Comparison of ENCODE assay signal across 8 cellular contexts in the genomic region with DNA sequence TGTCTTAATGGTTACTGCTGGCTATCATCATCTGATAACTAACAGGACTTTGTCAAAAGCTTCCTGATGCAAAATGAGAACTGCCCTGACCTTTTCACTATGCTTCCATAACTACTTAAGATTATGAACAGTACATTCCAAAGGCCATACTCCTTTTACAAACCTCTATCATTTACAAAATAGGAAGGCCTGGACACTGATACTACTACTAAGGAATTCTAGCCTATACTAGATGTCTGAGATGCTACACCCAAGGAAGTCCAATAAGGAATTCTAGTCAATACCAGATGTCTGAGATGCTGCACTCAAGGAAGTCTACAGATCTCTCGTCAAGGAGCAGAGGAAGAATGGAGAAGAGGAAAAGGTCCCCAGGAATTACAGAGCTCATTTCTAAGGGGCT.
A peak's percentile ranks its signal among the peaks of the same experiment; 100 is the strongest.
DNase-seq lines count a peak whose midpoint lies in the region; FAIRE-seq and TF ChIP-seq lines count a peak whose summit lies in the region.
"Not testable (repeated sequence)": the region's sequence is repeated elsewhere in the genome, so short reads cannot be mapped to it uniquely, and the experiment has no call there.

No MANE protein-coding gene starts in this region.

- POLR2A ChIA-PET in endothelial cell of umbilical vein (lab: Charles Lee) = not testable (repeated sequence)

- not testable (repeated sequence) for H4K20me1 ChIP-seq in endothelial cell of umbilical vein (replicated peaks; ENCODE audit: control insufficient read depth, extremely low read depth, insufficient read depth, low read length); neural progenitor cell (ENCODE audit: low read depth)

- not testable (repeated sequence) for H4K91ac ChIP-seq in mesenchymal stem cell (ENCODE audit: low read length)

- H3K9me3 ChIP-seq in endothelial cell of umbilical vein (replicated peaks; ENCODE audit: control insufficient read depth, insufficient read depth, low read length); mesenchymal stem cell (ENCODE audit: control insufficient read depth, low read length); neural progenitor cell (ENCODE audit: low read depth): not testable (repeated sequence)

- H2BK15ac ChIP-seq in mesenchymal stem cell (ENCODE audit: low read depth, poor library complexity, severe bottlenecking) = not testable (repeated sequence)

- not testable (repeated sequence) for H3K4me1 ChIP-seq in endothelial cell of umbilical vein (ENCODE audit: control insufficient read depth, extremely low read depth, insufficient read depth, low read length); mesenchymal stem cell (ENCODE audit: control insufficient read depth, insufficient read depth, low read depth, low read length)
- H3K4me1 ChIP-seq in neural progenitor cell = peaks cover 12% of the 10 kb centered on the region

- dilution Hi-C loops in endothelial cell of umbilical vein (cut with MboI; ENCODE audit: extremely low pct_ligation_motif_present, low sequenced_read_pairs) = not testable (repeated sequence)

- not testable (repeated sequence) for H3K79me1 ChIP-seq in mesenchymal stem cell (replicated peaks; ENCODE audit: low read length, poor library complexity, severe bottlenecking)

- intact Hi-C loops in endothelial cell of umbilical vein (cut with micrococcal nuclease) = not testable (repeated sequence)

- H3K23ac ChIP-seq in mesenchymal stem cell (ENCODE audit: low read length in 2 of 2) = not testable (repeated sequence)

- H4K8ac ChIP-seq in mesenchymal stem cell (ENCODE audit: low read length) = not testable (repeated sequence)

- not testable (repeated sequence) for TF ChIP-seq POLR2A in endothelial cell of umbilical vein (IDR thresholded peaks at IDR 0.05; ENCODE audit: low read depth, low read length)

- H3K36me3 ChIP-seq in endothelial cell of umbilical vein (ENCODE audit: control insufficient read depth in 2 of 2, extremely low read depth in 1 of 2, insufficient read depth in 2 of 2, low read length in 2 of 2); mesenchymal stem cell (ENCODE audit: control insufficient read depth in 1 of 2, insufficient read depth in 2 of 2, low read depth in 1 of 2, low read length in 2 of 2); neural progenitor cell: not testable (repeated sequence)

- not testable (repeated sequence) for H3K14ac ChIP-seq in mesenchymal stem cell (ENCODE audit: low read length in 2 of 2)

- DNase-seq in EH (ENCODE audit: low read depth) (peak; percentile 42), SK-MEL-5 (ENCODE audit: low read depth, low spot score) (peak; percentile 9), amniotic epithelial cell (ENCODE audit: low read depth) (peak; percentile 80), endothelial cell of umbilical vein (ENCODE audit: low read depth, low spot score) (peak; percentile 15), fibroblast of the aortic adventitia (ENCODE audit: low read depth) (peak; percentile 25), iris pigment epithelial cell (ENCODE audit: low read depth) (peak; percentile 6), mesenchymal stem cell (peak; percentile 66)
- not testable (repeated sequence) for DNase-seq in neural progenitor cell (ENCODE audit: low spot score)

- CTCF ChIA-PET in endothelial cell of umbilical vein (lab: Charles Lee) = not testable (repeated sequence)

- not testable (repeated sequence) for H3K27ac Mint-ChIP-seq in neural progenitor cell

- not testable (repeated sequence) for H3K36me3 Mint-ChIP-seq in neural progenitor cell

- not testable (repeated sequence) for H3K79me2 ChIP-seq in endothelial cell of umbilical vein (ENCODE audit: control insufficient read depth, insufficient read depth, low read length); neural progenitor cell (ENCODE audit: low read depth)

- H3K4me3 ChIP-seq in endothelial cell of umbilical vein (replicated peaks in 1 of 3; ENCODE audit: insufficient read depth in 1 of 3, low read depth in 1 of 3, low read length in 3 of 3); fibroblast of the aortic adventitia (ENCODE audit: low read depth, low read length); mesenchymal stem cell (ENCODE audit: insufficient read depth in 1 of 2, low read depth in 1 of 2, low read length in 2 of 2); neural progenitor cell: not testable (repeated sequence)

- H2BK5ac ChIP-seq in mesenchymal stem cell (ENCODE audit: low read depth, low read length, poor library complexity, severe bottlenecking) = not testable (repeated sequence)

- not testable (repeated sequence) for H3K4me3 Mint-ChIP-seq in neural progenitor cell

- H2AK5ac ChIP-seq in mesenchymal stem cell (ENCODE audit: low read length, severe bottlenecking) = not testable (repeated sequence)

- not testable (repeated sequence) for H2BK12ac ChIP-seq in mesenchymal stem cell (ENCODE audit: low read length in 2 of 2)

- in situ Hi-C loops in SK-MEL-5 (cut with HindIII; ENCODE audit: low pct_unique_long_range_greater_than_20kb, low sequenced_read_pairs) = not testable (repeated sequence)

- H2AFZ ChIP-seq in endothelial cell of umbilical vein (ENCODE audit: low read depth, low read length); mesenchymal stem cell (ENCODE audit: low read depth, low read length); neural progenitor cell (replicated peaks): not testable (repeated sequence)

- not testable (repeated sequence) for H3K4me2 ChIP-seq in endothelial cell of umbilical vein (ENCODE audit: insufficient read depth, low read length); mesenchymal stem cell (ENCODE audit: low read length, poor library complexity, severe bottlenecking)
- peak overlapping the region; percentile 2 for H3K4me2 ChIP-seq in neural progenitor cell

- not testable (repeated sequence) for H3K9me3 Mint-ChIP-seq in neural progenitor cell

- peaks cover 10% of the 10 kb centered on the region for H3K4me1 Mint-ChIP-seq in neural progenitor cell

- H3K27ac ChIP-seq in endothelial cell of umbilical vein (ENCODE audit: insufficient read depth, low read depth, low read length); mesenchymal stem cell (ENCODE audit: low read length, poor library complexity, severe bottlenecking): not testable (repeated sequence)
- H3K27ac ChIP-seq in neural progenitor cell = peak overlapping the region; percentile 65

- not testable (repeated sequence) for H3K9me1 ChIP-seq in endothelial cell of umbilical vein (replicated peaks; ENCODE audit: control insufficient read depth, extremely low read depth, insufficient read depth, low read length)

- BruUV-seq in endothelial cell of umbilical vein (replicated peaks; lab: Mats Ljungman, UMichigan) = not testable (repeated sequence)

- not testable (repeated sequence) for H2BK120ac ChIP-seq in mesenchymal stem cell (ENCODE audit: low read depth, low read length)

- not testable (repeated sequence) for H3K4ac ChIP-seq in mesenchymal stem cell (ENCODE audit: low read depth in 1 of 2, low read length in 2 of 2)

- H3F3A ChIP-seq in neural progenitor cell (ENCODE audit: low read depth) = peaks cover 15% of the 10 kb centered on the region

- not testable (repeated sequence) for H3K18ac ChIP-seq in mesenchymal stem cell (ENCODE audit: low read depth in 1 of 2, low read length in 2 of 2)

- TF ChIP-seq CTCF in endothelial cell of umbilical vein (IDR thresholded peaks at IDR 0.05; ENCODE audit: extremely low read depth in 1 of 2, insufficient read depth in 1 of 2, low read depth in 1 of 2, low read length in 2 of 2); fibroblast of the aortic adventitia (IDR thresholded peaks at IDR 0.05; ENCODE audit: insufficient read depth, low read length); neural progenitor cell (IDR thresholded peaks at IDR 0.05): not testable (repeated sequence)

- H3K27me3 Mint-ChIP-seq in neural progenitor cell (ENCODE audit: insufficient read depth, low read depth) = not testable (repeated sequence)

- not testable (repeated sequence) for FAIRE-seq in endothelial cell of umbilical vein (lab: Jason Lieb, UNC)

- H3K9ac ChIP-seq in endothelial cell of umbilical vein (replicated peaks; ENCODE audit: extremely low read depth, insufficient read depth, low read length); mesenchymal stem cell (ENCODE audit: low read length); neural progenitor cell: not testable (repeated sequence)

- no CpG with 5 or more reads among the region's 1 CpG for WGBS in mesenchymal stem cell

- H3K27me3 ChIP-seq in endothelial cell of umbilical vein (ENCODE audit: control insufficient read depth in 2 of 2, insufficient read depth in 2 of 2, low read length in 2 of 2); mesenchymal stem cell (ENCODE audit: control insufficient read depth in 1 of 2, insufficient read depth in 1 of 2, low read length in 2 of 2); neural progenitor cell: not testable (repeated sequence)
